Comparison of ENCODE assay signal across 16 cellular contexts in the genomic region with DNA sequence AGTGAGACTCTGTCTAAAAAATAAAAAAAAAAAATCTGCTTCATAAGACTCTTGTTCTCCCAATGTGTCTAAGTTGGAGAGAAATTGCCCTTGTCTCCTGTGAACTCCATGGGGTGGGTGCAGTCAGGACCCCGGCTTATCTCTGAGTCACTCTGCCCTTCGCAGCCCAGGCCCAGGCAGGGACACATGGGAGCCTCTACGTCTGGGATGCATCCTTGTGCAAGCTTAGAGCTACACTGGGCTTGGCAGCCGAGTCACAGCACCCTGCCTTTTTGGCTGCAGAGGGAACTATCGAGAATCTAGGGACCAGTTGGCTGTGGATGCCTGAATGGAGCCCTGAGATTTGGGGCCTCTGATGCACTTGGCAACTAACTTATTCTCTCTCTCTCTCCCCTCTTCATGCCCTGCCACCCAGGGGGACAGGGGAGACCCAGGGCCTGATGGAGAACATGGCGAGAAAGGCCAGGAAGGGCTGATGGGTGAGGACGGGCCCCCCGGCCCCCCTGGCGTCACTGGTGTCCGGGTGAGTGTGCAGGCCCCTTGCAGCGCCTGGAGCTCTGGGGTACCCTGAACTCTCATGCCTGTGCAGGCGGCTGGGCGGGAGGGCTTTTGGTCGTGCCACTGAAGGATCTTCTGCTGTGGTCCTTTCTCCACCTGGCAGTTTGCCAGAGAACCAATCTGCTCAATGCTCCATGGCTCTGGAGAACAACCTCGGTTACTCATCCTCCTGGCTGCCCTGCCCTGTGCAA. TPM values are rescaled to one million over a fixed set of nuclear protein-coding genes. Genes with fewer than 3 reads are reported as not detected.
DNase-seq lines count a peak whose midpoint lies in the region; ATAC-seq and TF ChIP-seq lines count a peak whose summit lies in the region.
"Had no signal": no experiment of that assay in that cellular context is flagged by ENCODE, and none has a peak within 500 bp of the region (broad histone marks: within the 10 kb centered on the region; RNA-seq: fewer than 3 reads in every experiment).

No MANE protein-coding gene starts in this region.

- H3K4me3 Mint-ChIP-seq in HFFc6, result no peak overlapping the region
- H3K4me3 Mint-ChIP-seq in chondrocyte (ENCODE audit: unreplicated experiment), result no peak overlapping the region

- no peaks in the 10 kb centered on the region; the same call in 1 of the 2 replicates for H3K9me3 Mint-ChIP-seq in HFFc6
- no peaks in the 10 kb centered on the region for H3K9me3 Mint-ChIP-seq in chondrocyte (ENCODE audit: low read depth)

- ATAC-seq in GM21423 (IDR thresholded peaks at IDR 0.05; ENCODE audit: unreplicated experiment), result no peak

- H3K36me3 Mint-ChIP-seq in HFFc6 (ENCODE audit: low read depth) (peaks cover 33% of the 10 kb centered on the region), chondrocyte (ENCODE audit: low read depth) (peaks cover 11% of the 10 kb centered on the region)

- H3K27me3 Mint-ChIP-seq in HFFc6 (ENCODE audit: insufficient read depth), result peaks cover 7% of the 10 kb centered on the region
- H3K27me3 Mint-ChIP-seq in chondrocyte (ENCODE audit: low read depth), result no peaks in the 10 kb centered on the region

- H3K4me1 Mint-ChIP-seq in HFFc6 (ENCODE audit: low read depth), result peaks cover 54% of the 10 kb centered on the region
- H3K4me1 Mint-ChIP-seq in chondrocyte (ENCODE audit: low read depth), result peaks cover 36% of the 10 kb centered on the region

- H3K27ac Mint-ChIP-seq in HFFc6 (peak overlapping the region; percentile 99), chondrocyte (ENCODE audit: unreplicated experiment) (peak overlapping the region; percentile 92)

- peak; percentile 26 for DNase-seq in D341Med (ENCODE audit: low spot score)
- no peak for DNase-seq in HFFc6
- peak; percentile 67 for DNase-seq in chondrocyte (ENCODE audit: low spot score)
- peak; percentile 85 for DNase-seq in mesenteric fat pad (ENCODE audit: low spot score)
- no peak for DNase-seq in globus pallidus (ENCODE audit: low spot score)
- DNase-seq in stimulated activated CD4-positive, alpha-beta T cell treated with anti-CD3 and anti-CD28 coated beads, Interleukin-15, amount 100 ng/mL, for 24 hours, result no peak
- DNase-seq: activated T-cell treated with anti-CD3 and anti-CD28 coated beads, Interleukin-2, amount 50 U/mL, for 1 hour; GF-D8; NCI-H2107; retina; stomach had no signal

- TF ChIP-seq CTCF in HFFc6 (IDR thresholded peaks at IDR 0.05) (no peak), chondrocyte (IDR thresholded peaks at IDR 0.05) (no peak)

RNA-seq across cellular contexts. Expression of a gene that starts 47.5 kb away (rescaled TPM):
- total RNA-seq in HFFc6 (2021; fragmentation: NEBNext Ultra II Directional; extraction: Animal tissue kit (Norgen Biotek cat#: 25700)), result not detected
- total RNA-seq in chondrocyte, result not detected in 3 replicates
- 0.64 TPM for total RNA-seq in mesenteric fat pad
- total RNA-seq: dermis microvascular lymphatic vessel endothelial cell, kidney epithelial cell, myocyte, OCI-LY7 had no signal

RNA-seq across cellular contexts. Expression of a gene that starts 54.2 kb away (rescaled TPM):
- total RNA-seq in HFFc6 (2021; fragmentation: NEBNext Ultra II Directional; extraction: Animal tissue kit (Norgen Biotek cat#: 25700)), result not detected
- total RNA-seq in chondrocyte (not detected in 3 replicates), mesenteric fat pad (not detected)
- total RNA-seq: dermis microvascular lymphatic vessel endothelial cell, kidney epithelial cell, myocyte, OCI-LY7 had no signal

Comparison
In these comparisons a context has a peak if more than half of its experiments do, and no peak if none do; other contexts are left out.
1. DNase-seq: peak in D341Med (single experiment), chondrocyte (single experiment) and mesenteric fat pad (single experiment); none in HFFc6 (single experiment), globus pallidus (single experiment) and stimulated activated CD4-positive, alpha-beta T cell treated with anti-CD3 and anti-CD28 coated beads, Interleukin-15, amount 100 ng/mL, for 24 hours (single experiment).